8 cellular contexts compared by ENCODE assay signal in genomic region chr7:107661865-107662379, GRCh38. TPM values are rescaled to one million over a fixed set of nuclear protein-coding genes. Genes with fewer than 3 reads are reported as not detected.
A peak's percentile ranks its signal among the peaks of the same experiment; 100 is the strongest.
DNase-seq lines count a peak whose midpoint lies in the region; FAIRE-seq and TF ChIP-seq lines count a peak whose summit lies in the region.

No MANE protein-coding gene starts in this region.

- peaks cover 1 to 2% of the 10 kb centered on the region in 2 experiments for H4K20me1 ChIP-seq in H1 (replicated peaks in 1 of 2; ENCODE audit: control insufficient read depth in 1 of 2, insufficient read depth in 2 of 2, low read length in 2 of 2)

- H3K4me1 ChIP-seq in H1 (replicated peaks in 1 of 4; ENCODE audit: control insufficient read depth in 3 of 4, insufficient read depth in 4 of 4, low read length in 3 of 4) = peaks cover 0 to 2% (median under 1%) of the 10 kb centered on the region in 4 experiments; a peak in 3 of 7 replicates
- peaks cover 9% of the 10 kb centered on the region for H3K4me1 ChIP-seq in ovary (ENCODE audit: insufficient read depth)

- 13% methylated on average over 15 of the region's 20 CpGs; no CpG with 5 or more reads in 1 of the 2 experiments for WGBS in H1 (ENCODE audit: extremely low coverage in 1 of 2, insufficient coverage in 1 of 2, insufficient read length in 1 of 2, insufficient replicate concordance in 2 of 2, low coverage in 1 of 2, low lambda C conversion rate in 2 of 2, missing lambda C conversion rate in 1 of 2), 2 experiments
- WGBS in ovary, 3 donors = 15 to 17% (median 16%) methylated on average over 19 to 20 of the region's 20 CpGs

- H2BK15ac ChIP-seq in H1 (ENCODE audit: low read length) = no peak overlapping the region

- intact Hi-C loops in ovary (cut with DNase I) = no loop called here

- H3K36me3 ChIP-seq in H1 (ENCODE audit: control insufficient read depth in 2 of 4, insufficient read depth in 4 of 4, low read length in 3 of 4) (no peaks in the 10 kb centered on the region), ovary (no peaks in the 10 kb centered on the region)

- CTCF ChIA-PET in H1 (lab: Charles Lee; ENCODE audit: partially characterized antibody) = interaction anchor here (0.7 to 2.3 kb wide), 10 partner anchors 19 to 441 kb away, joined by 3 to 8 read pairs (median 4); partner anchors contain the start of genes BCAP29, COG5 and DUS4L

- DNase-seq in ELF-1 (ENCODE audit: low read depth, low spot score) (peak; percentile 8), NCI-H345 treated with DMSO at 0.1 percent for 48 hours (lab: John Stamatoyannopoulos, UW; ENCODE audit: unreplicated experiment) (peak; percentile 21), H1 (ENCODE audit: low read depth in 1 of 2, low spot score in 2 of 2) (no peak), ovary (no peak), HK-2 (ENCODE audit: unreplicated experiment) (no peak), NCI-H748 (lab: John Stamatoyannopoulos, UW; ENCODE audit: unreplicated experiment) (no peak), Ammon's horn (ENCODE audit: low spot score) (no peak)
- no peak for DNase-seq in stimulated activated CD4-positive, alpha-beta T cell treated with anti-CD3 and anti-CD28 coated beads, Interleukin-4, amount 100 ng/mL, for 1 hour

- H2BK12ac ChIP-seq in H1 (ENCODE audit: low read depth, low read length) = no peak overlapping the region

- H3K79me1 ChIP-seq in H1 (ENCODE audit: low read depth, low read length) = no peaks in the 10 kb centered on the region

- H3K79me2 ChIP-seq in H1 (ENCODE audit: control insufficient read depth in 1 of 2, insufficient read depth in 2 of 2, low read length in 2 of 2) = no peaks in the 10 kb centered on the region

- H3K4me2 ChIP-seq in H1 (ENCODE audit: insufficient read depth in 1 of 2, low read depth in 2 of 2, low read length in 2 of 2) = peak overlapping the region; percentile 93 to 95

- no peak overlapping the region for H2AK5ac ChIP-seq in H1 (ENCODE audit: low read depth, low read length)

- TF ChIP-seq EP300 in H1 (IDR thresholded peaks at IDR 0.05; ENCODE audit: borderline replicate concordance in 1 of 2, low read depth in 2 of 2, low read length in 2 of 2) = no peak
- TF ChIP-seq EP300 in ovary (IDR thresholded peaks at IDR 0.05) = no peak

- no peak overlapping the region for H2BK20ac ChIP-seq in H1 (ENCODE audit: low read length)

- H4K91ac ChIP-seq in H1 (replicated peaks; ENCODE audit: insufficient read length, low read length) = no peak overlapping the region

- H3K23me2 ChIP-seq in H1 (ENCODE audit: low read depth, low read length) = peaks cover 15% of the 10 kb centered on the region; the same call in 1 of the 2 replicates

- H2BK120ac ChIP-seq in H1 (replicated peaks; ENCODE audit: low read depth, low read length) = no peak overlapping the region

- H3K4me3 ChIP-seq in H1 (ENCODE audit: extremely low read depth in 1 of 4, insufficient read depth in 2 of 4, low read depth in 3 of 4, low read length in 4 of 4) (peak overlapping the region; percentile 43 to 62 (median 53)), ovary (peak overlapping the region; percentile 36)

- no peak overlapping the region for H2BK5ac ChIP-seq in H1 (ENCODE audit: low read depth, low read length)

- H3K27ac ChIP-seq in H1 (ENCODE audit: low read depth, low read length) = no peak overlapping the region
- no peak overlapping the region for H3K27ac ChIP-seq in ovary

- H3K4ac ChIP-seq in H1 (replicated peaks; ENCODE audit: insufficient read length, low read depth, low read length) = no peak overlapping the region

- H2AFZ ChIP-seq in H1 (ENCODE audit: low read length) = no peak overlapping the region

- TF ChIP-seq CTCF in H1 (IDR thresholded peaks at IDR 0.05; ENCODE audit: control extremely low read depth in 1 of 3, insufficient read depth in 1 of 3, low read depth in 1 of 3, low read length in 3 of 3) (no peak), ovary (IDR thresholded peaks at IDR 0.05) (no peak)

- no peak overlapping the region for H3K23ac ChIP-seq in H1 (ENCODE audit: insufficient read length)

- FAIRE-seq in H1 (lab: Jason Lieb, UNC) = no peak

- no peaks in the 10 kb centered on the region for H3K9me3 ChIP-seq in H1 (ENCODE audit: insufficient read depth in 2 of 2, low read depth in 1 of 2, low read length in 1 of 2)
- no peaks in the 10 kb centered on the region for H3K9me3 ChIP-seq in ovary

- H3K9ac ChIP-seq in H1 (replicated peaks in 1 of 4; ENCODE audit: extremely low read depth in 1 of 4, low read depth in 3 of 4, low read length in 3 of 4) = no peak overlapping the region

- H3K27me3 ChIP-seq in H1 (replicated peaks in 1 of 4; ENCODE audit: control insufficient read depth in 3 of 4, extremely low read depth in 1 of 4, insufficient read depth in 3 of 4, low read length in 3 of 4) = peaks cover 25 to 57% (median 49%) of the 10 kb centered on the region in 4 experiments
- H3K27me3 ChIP-seq in ovary = no peaks in the 10 kb centered on the region

- TF ChIP-seq RAD21 in H1 (IDR thresholded peaks at IDR 0.05 in 1 of 2, conservative IDR thresholded peaks at IDR 0.05 in 1 of 2; ENCODE audit: low read depth in 2 of 2, low read length in 2 of 2) = no peak

- no peak overlapping the region for H3K56ac ChIP-seq in H1 (replicated peaks; ENCODE audit: insufficient read length, low read depth, low read length)

- no peak overlapping the region for H3K14ac ChIP-seq in H1 (ENCODE audit: insufficient read length)

- H4K5ac ChIP-seq in H1 (ENCODE audit: insufficient read length, low read depth, low read length) = no peak overlapping the region

- TF ChIP-seq POLR2A in H1 (IDR thresholded peaks at IDR 0.05; ENCODE audit: control extremely low read depth in 1 of 2, low read depth in 2 of 2, low read length in 2 of 2) = no peak
- TF ChIP-seq POLR2A in ovary (IDR thresholded peaks at IDR 0.05) = no peak

- H3K18ac ChIP-seq in H1 (ENCODE audit: extremely low read depth, low read length) = no peak overlapping the region

- POLR2A ChIA-PET in H1 (lab: Charles Lee; ENCODE audit: partially characterized antibody) = interaction anchor here (1.1 kb wide), 1 partner anchor 29 kb away, joined by 5 read pairs; no protein-coding TSS in a partner anchor

- no peak overlapping the region for H4K8ac ChIP-seq in H1 (ENCODE audit: extremely low read depth, insufficient read depth, low read length)

TF ChIP-seq in H1, 55 proteins besides CTCF, POLR2A, EP300 and RAD21:
- TF ChIP-seq POU5F1 (IDR thresholded peaks at IDR 0.05; ENCODE audit: low read depth, low read length) (no peak), SUZ12 (IDR thresholded peaks at IDR 0.05; ENCODE audit: low read length) (peak; percentile 71), RBBP5 (IDR thresholded peaks at IDR 0.05; ENCODE audit: borderline replicate concordance, low read depth, low read length) (peak; percentile 71; the same call in 1 of the 2 replicates)

RNA-seq across cellular contexts. Expression of gene SLC26A4, which starts 1.3 kb away (rescaled TPM):
- total RNA-seq in H1 (2021; fragmentation: NEBNext Ultra II Directional; extraction: Animal tissue kit (Norgen Biotek cat#: 25700)) = 0.35 TPM in 1 of 2 replicates, not detected in the other
- polyA plus RNA-seq in H1 (2011; rRNA removed) (0.11 TPM in 1 of 2 replicates, not detected in the other), ovary (under 1 TPM; 0.33 to 0.62 TPM)
- not detected for polyA plus RNA-seq in H1 (2011; cell fraction: cytosol; rRNA removed)
- not detected for polyA plus RNA-seq in H1 (2011; cell fraction: nucleus; rRNA removed)
- polyA plus RNA-seq in H1 (2012, experiment 1 of 2) = 0.03 TPM in 1 of 4 replicates, not detected in the others
- polyA plus RNA-seq in H1 (2012, experiment 2 of 2) = not detected
- 0.04 TPM for polyA plus RNA-seq in H1 (2013, experiment 1 of 2)
- polyA plus RNA-seq in H1 (2013, experiment 2 of 2) = 0.13 TPM
- polyA minus RNA-seq in H1 (2011; rRNA and poly(A)+ RNA removed) = 0.20 and 0.44 TPM in 2 replicates
- not detected for polyA minus RNA-seq in H1 (2011; cell fraction: cytosol; rRNA and poly(A)+ RNA removed)
- polyA minus RNA-seq in H1 (2011; cell fraction: nucleus; rRNA and poly(A)+ RNA removed) = 0.10 TPM
- total RNA-seq in ovary = 1 to 10 TPM in 2 of 7 donors, under 1 TPM in 5; 0.11 to 1.3 (median 0.72) TPM

Comparison
In these comparisons a context has a peak if more than half of its experiments do, and no peak if none do; other contexts are left out.
1. DNase-seq: peak in ELF-1 (single experiment) and NCI-H345 treated with DMSO at 0.1 percent for 48 hours (single experiment); none in H1 (0 of 2), ovary (0 of 5), HK-2 (single experiment), NCI-H748 (single experiment), Ammon's horn (single experiment) and stimulated activated CD4-positive, alpha-beta T cell treated with anti-CD3 and anti-CD28 coated beads, Interleukin-4, amount 100 ng/mL, for 1 hour (single experiment).